23 cellular contexts compared by ENCODE assay signal in genomic region chr1:14951766-14952165, GRCh38.
"Had no signal": no experiment of that assay in that cellular context is flagged by ENCODE, and none has a peak within 500 bp of the region (broad histone marks: within the 10 kb centered on the region; RNA-seq: fewer than 3 reads in every experiment).

No MANE protein-coding gene starts in this region.

- H3K36me3 ChIP-seq: colonic mucosa, gastrocnemius medialis, heart right ventricle, left lung, lower lobe of right lung had no signal

- ATAC-seq: effector memory CD8-positive, alpha-beta T cell; esophagus mucosa; gastrocnemius medialis; heart right ventricle; left cardiac atrium; left lung; left ventricle myocardium superior; lower lobe of right lung had no signal

- DNase-seq: colonic mucosa; cortex of kidney; effector CD8-positive, alpha-beta T cell; effector memory CD8-positive, alpha-beta T cell; endodermal cell; erythroblast; esophagus squamous epithelium; foreskin fibroblast; foreskin melanocyte; gastrocnemius medialis; glutamatergic neuron; head of caudate nucleus; heart right ventricle; hippocampal formation; left cardiac atrium; left lung; left ventricle myocardium superior; lower lobe of right lung; mesendoderm; midbrain had no signal

- H3K27ac ChIP-seq: colonic mucosa, epithelial cell of prostate, esophagus squamous epithelium, gastrocnemius medialis, heart right ventricle, left lung, lower lobe of right lung had no signal

- H3K4me3 Mint-ChIP-seq: dendritic cell treated with granulocyte-macrophage colony-stimulating factor and Interleukin-4, amounts not matched to agents 40 ng/mL and 50 ng/mL, for 4 days; effector memory CD8-positive, alpha-beta T cell; endodermal cell had no signal

- H3K4me1 ChIP-seq: colonic mucosa, gastrocnemius medialis had no signal

- H3K27ac Mint-ChIP-seq: dendritic cell treated with granulocyte-macrophage colony-stimulating factor and Interleukin-4, amounts not matched to agents 40 ng/mL and 50 ng/mL, for 4 days; effector memory CD8-positive, alpha-beta T cell; endodermal cell had no signal

- H3K9me3 ChIP-seq: colonic mucosa, gastrocnemius medialis had no signal

- H3K27me3 ChIP-seq: colonic mucosa, esophagus squamous epithelium, gastrocnemius medialis, heart right ventricle, left lung had no signal

- H3K4me3 ChIP-seq: colonic mucosa, esophagus squamous epithelium, gastrocnemius medialis, heart right ventricle, left lung, lower lobe of right lung had no signal

- H3K9me3 Mint-ChIP-seq: dendritic cell treated with granulocyte-macrophage colony-stimulating factor and Interleukin-4, amounts not matched to agents 40 ng/mL and 50 ng/mL, for 4 days; effector memory CD8-positive, alpha-beta T cell had no signal
